Comparison of ENCODE assay signal across 19 cellular contexts in genomic region chr1:211198111-211198510, GRCh38.
DNase-seq lines count a peak whose midpoint lies in the region; ATAC-seq and TF ChIP-seq lines count a peak whose summit lies in the region.
"Had no signal": no experiment of that assay in that cellular context is flagged by ENCODE, and none has a peak within 500 bp of the region (broad histone marks: within the 10 kb centered on the region; RNA-seq: fewer than 3 reads in every experiment).

No MANE protein-coding gene starts in this region.

- TF ChIP-seq POLR2A in spleen (IDR thresholded peaks at IDR 0.05), result no peak

- DNase-seq in COLO829 (ENCODE audit: low spot score) (peak; percentile 77), PC-3 (peak; percentile 79), choroid plexus epithelial cell (ENCODE audit: low read depth) (peak; percentile 74), kidney glomerular epithelial cell (lab: John Stamatoyannopoulos, UW) (peak; percentile 7), spleen (no peak)
- no peak for DNase-seq in activated T-cell treated with anti-CD3 and anti-CD28 coated beads, Interleukin-2, amount 50 U/mL, for 4 hours
- DNase-seq in activated CD4-positive, alpha-beta T cell treated with anti-CD3 and anti-CD28 coated beads for 36 hours, result no peak
- DNase-seq in activated CD4-positive, CD25-positive, alpha-beta regulatory T cell treated with anti-CD3 and anti-CD28 coated beads, Interleukin-2, amount 50 U/mL, for 72 hours, result no peak
- DNase-seq: activated CD4-positive, alpha-beta T cell treated with anti-CD3 and anti-CD28 coated beads, Interleukin-2, amount 10 ng/mL, durations not matched to agents 7 days and 5 days; activated T-cell treated with anti-CD3 and anti-CD28 coated beads, Interleukin-2, amount 50 U/mL, for 24 hours; GDM1; hypothalamus; left colon; NCI-H1436; pancreas; SJCRH30; small intestine; stimulated activated naive B cell treated with anti-CD40 and anti-IgM and Interleukin-4, amounts not matched to agents 10 μg/mL and 1 μg/mL and 100 μg/mL, for 72 hours; T1000 had no signal

- no peaks in the 10 kb centered on the region for H3F3A ChIP-seq in PC-3 (ENCODE audit: low read length, unreplicated experiment)

- peak; percentile 71 for ATAC-seq in PC-3
- ATAC-seq in activated T-cell treated with anti-CD3 and anti-CD28 coated beads, Interleukin-2, amount 50 U/mL, for 4 hours, result no peak
- ATAC-seq in activated CD4-positive, alpha-beta T cell treated with anti-CD3 and anti-CD28 coated beads for 36 hours, result no peak
- ATAC-seq: left colon; pancreas; stimulated activated naive B cell treated with anti-CD40 and anti-IgM and Interleukin-4, amounts not matched to agents 10 μg/mL and 1 μg/mL and 100 μg/mL, for 72 hours had no signal

- H3K27ac ChIP-seq in PC-3 (ENCODE audit: low read length) (no peak overlapping the region), spleen (no peak overlapping the region)
- H3K27ac ChIP-seq: pancreas, SJCRH30 had no signal

- peaks cover 8% of the 10 kb centered on the region for H3K9me3 Mint-ChIP-seq in activated T-cell treated with anti-CD3 and anti-CD28 coated beads, Interleukin-2, amount 50 U/mL, for 4 hours
- peaks cover 3% of the 10 kb centered on the region for H3K9me3 Mint-ChIP-seq in activated CD4-positive, alpha-beta T cell treated with anti-CD3 and anti-CD28 coated beads for 36 hours (ENCODE audit: low read depth)

- POLR2A ChIA-PET in PC-3 (lab: Charles Lee; ENCODE audit: unreplicated experiment), result no interaction called here
- POLR2A ChIA-PET in activated CD4-positive, alpha-beta T cell treated with anti-CD3 and anti-CD28 coated beads for 36 hours (lab: Charles Lee), result no interaction called here

- intact Hi-C loops in PC-3 (cut with micrococcal nuclease) (no loop called here), spleen (cut with DNase I; ENCODE audit: low total_unique reads) (no loop called here)
- intact Hi-C loops in activated CD4-positive, alpha-beta T cell treated with anti-CD3 and anti-CD28 coated beads for 36 hours (cut with DNase I, micrococcal nuclease), result no loop called here

- H3K9me3 ChIP-seq in PC-3 (ENCODE audit: low read length) (no peaks in the 10 kb centered on the region), spleen (peaks cover 0 to 11% (median 8%) of the 10 kb centered on the region in 8 donors)
- H3K9me3 ChIP-seq: pancreas had no signal

- no peaks in the 10 kb centered on the region for H3K36me3 ChIP-seq in PC-3 (ENCODE audit: low read depth, low read length)
- H3K36me3 ChIP-seq in spleen, result no peaks in the 10 kb centered on the region
- H3K36me3 ChIP-seq: pancreas, SJCRH30 had no signal

- WGBS in spleen, 5 donors, result 83 to 89% (median 84%) methylated on average over 4 of the region's 4 CpGs

- H3K4me3 ChIP-seq in PC-3 (ENCODE audit: low read length) (no peak overlapping the region), choroid plexus epithelial cell (ENCODE audit: low read depth, low read length) (no peak overlapping the region), spleen (no peak overlapping the region)
- H3K4me3 ChIP-seq: pancreas, SJCRH30 had no signal

- H3K4me3 Mint-ChIP-seq in activated T-cell treated with anti-CD3 and anti-CD28 coated beads, Interleukin-2, amount 50 U/mL, for 4 hours, result no peak overlapping the region
- no peak overlapping the region for H3K4me3 Mint-ChIP-seq in activated CD4-positive, alpha-beta T cell treated with anti-CD3 and anti-CD28 coated beads for 36 hours
- H3K4me3 Mint-ChIP-seq: activated CD4-positive, alpha-beta T cell treated with anti-CD3 and anti-CD28 coated beads, Interleukin-2, amount 10 ng/mL, durations not matched to agents 7 days and 5 days; activated T-cell treated with anti-CD3 and anti-CD28 coated beads, Interleukin-2, amount 50 U/mL, for 24 hours; stimulated activated naive B cell treated with anti-CD40 and anti-IgM and Interleukin-4, amounts not matched to agents 10 μg/mL and 1 μg/mL and 100 μg/mL, for 72 hours had no signal

- H3K36me3 Mint-ChIP-seq in activated T-cell treated with anti-CD3 and anti-CD28 coated beads, Interleukin-2, amount 50 U/mL, for 4 hours (ENCODE audit: insufficient read depth), result no peaks in the 10 kb centered on the region
- no peaks in the 10 kb centered on the region for H3K36me3 Mint-ChIP-seq in activated CD4-positive, alpha-beta T cell treated with anti-CD3 and anti-CD28 coated beads for 36 hours (ENCODE audit: low read depth)
- H3K36me3 Mint-ChIP-seq: stimulated activated naive B cell treated with anti-CD40 and anti-IgM and Interleukin-4, amounts not matched to agents 10 μg/mL and 1 μg/mL and 100 μg/mL, for 72 hours had no signal

- TF ChIP-seq CTCF in PC-3 (conservative IDR thresholded peaks at IDR 0.05; ENCODE audit: low read depth, low read length) (no peak), choroid plexus epithelial cell (conservative IDR thresholded peaks at IDR 0.05; ENCODE audit: low read depth, low read length) (no peak), spleen (IDR thresholded peaks at IDR 0.05 in 8 of 11, conservative IDR thresholded peaks at IDR 0.05 in 3 of 11) (no peak)

- H3K9me2 ChIP-seq in PC-3 (replicated peaks; ENCODE audit: low read length), result no peaks in the 10 kb centered on the region

- H3K27ac Mint-ChIP-seq in activated CD4-positive, alpha-beta T cell treated with anti-CD3 and anti-CD28 coated beads for 36 hours, result no peak overlapping the region
- H3K27ac Mint-ChIP-seq: activated CD4-positive, alpha-beta T cell treated with anti-CD3 and anti-CD28 coated beads, Interleukin-2, amount 10 ng/mL, durations not matched to agents 7 days and 5 days; activated T-cell treated with anti-CD3 and anti-CD28 coated beads, Interleukin-2, amount 50 U/mL, for 24 hours; stimulated activated naive B cell treated with anti-CD40 and anti-IgM and Interleukin-4, amounts not matched to agents 10 μg/mL and 1 μg/mL and 100 μg/mL, for 72 hours had no signal

- H3K4me1 Mint-ChIP-seq in activated T-cell treated with anti-CD3 and anti-CD28 coated beads, Interleukin-2, amount 50 U/mL, for 4 hours (ENCODE audit: low read depth), result no peaks in the 10 kb centered on the region
- H3K4me1 Mint-ChIP-seq in activated CD4-positive, alpha-beta T cell treated with anti-CD3 and anti-CD28 coated beads for 36 hours, result no peaks in the 10 kb centered on the region
- H3K4me1 Mint-ChIP-seq: activated CD4-positive, alpha-beta T cell treated with anti-CD3 and anti-CD28 coated beads, Interleukin-2, amount 10 ng/mL, durations not matched to agents 7 days and 5 days; stimulated activated naive B cell treated with anti-CD40 and anti-IgM and Interleukin-4, amounts not matched to agents 10 μg/mL and 1 μg/mL and 100 μg/mL, for 72 hours had no signal

- no peak overlapping the region for H2AFZ ChIP-seq in PC-3 (ENCODE audit: low read length)

- BruUV-seq in PC-3 (replicated peaks; lab: Mats Ljungman, UMichigan), result no TSS peak

- peaks cover 10% of the 10 kb centered on the region; the same call in 1 of the 2 replicates for H3K27me3 ChIP-seq in PC-3 (ENCODE audit: low read length)
- H3K27me3 ChIP-seq in spleen (replicated peaks in 1 of 7), result no peaks in the 10 kb centered on the region
- H3K27me3 ChIP-seq: pancreas had no signal

- H3K4me1 ChIP-seq in PC-3 (ENCODE audit: insufficient read depth, low read length), result peaks cover 7% of the 10 kb centered on the region
- no peaks in the 10 kb centered on the region for H3K4me1 ChIP-seq in spleen
- H3K4me1 ChIP-seq: pancreas, SJCRH30 had no signal

- H4K20me1 ChIP-seq in PC-3 (ENCODE audit: low read length), result no peaks in the 10 kb centered on the region

- CTCF ChIA-PET in PC-3 (lab: Charles Lee), result no interaction called here
- CTCF ChIA-PET in activated CD4-positive, alpha-beta T cell treated with anti-CD3 and anti-CD28 coated beads for 36 hours (lab: Charles Lee), result no interaction called here

- no peak overlapping the region for H3K9ac ChIP-seq in PC-3 (ENCODE audit: low read length)

- H3K79me2 ChIP-seq in PC-3 (ENCODE audit: low read length), result no peaks in the 10 kb centered on the region

- H3K4me2 ChIP-seq in PC-3 (ENCODE audit: low read length), result no peak overlapping the region

- H3K27me3 Mint-ChIP-seq in activated T-cell treated with anti-CD3 and anti-CD28 coated beads, Interleukin-2, amount 50 U/mL, for 4 hours (ENCODE audit: low read depth), result peaks cover 3% of the 10 kb centered on the region
- peaks cover 5% of the 10 kb centered on the region for H3K27me3 Mint-ChIP-seq in activated CD4-positive, alpha-beta T cell treated with anti-CD3 and anti-CD28 coated beads for 36 hours

Comparison
In these comparisons a context has a peak if more than half of its experiments do, and no peak if none do; other contexts are left out.
1. DNase-seq: peak in COLO829 (single experiment), PC-3 (single experiment), choroid plexus epithelial cell (single experiment) and kidney glomerular epithelial cell (single experiment); none in activated T-cell treated with anti-CD3 and anti-CD28 coated beads, Interleukin-2, amount 50 U/mL, for 4 hours (single experiment), spleen (single experiment), activated CD4-positive, alpha-beta T cell treated with anti-CD3 and anti-CD28 coated beads for 36 hours (single experiment) and activated CD4-positive, CD25-positive, alpha-beta regulatory T cell treated with anti-CD3 and anti-CD28 coated beads, Interleukin-2, amount 50 U/mL, for 72 hours (single experiment).